18 cellular contexts compared by ENCODE assay signal in genomic region chr4:188329526-188329925, GRCh38.
DNase-seq lines count a peak whose midpoint lies in the region; ATAC-seq, FAIRE-seq and TF ChIP-seq lines count a peak whose summit lies in the region.
"Had no signal": no experiment of that assay in that cellular context is flagged by ENCODE, and none has a peak within 500 bp of the region (broad histone marks: within the 10 kb centered on the region; RNA-seq: fewer than 3 reads in every experiment).

No MANE protein-coding gene starts in this region.

- H3K9ac ChIP-seq in HUES48 (ENCODE audit: low read depth, low read length) (no peak overlapping the region), mesendoderm (ENCODE audit: low read length) (no peak overlapping the region)

- TF ChIP-seq POLR2A in suprapubic skin (IDR thresholded peaks at IDR 0.05), result no peak

- no peak for ATAC-seq in HG02623 (IDR thresholded peaks at IDR 0.05; ENCODE audit: unreplicated experiment)
- ATAC-seq: GM12878, HCT116 had no signal

- H3K4me2 ChIP-seq in mesendoderm (ENCODE audit: low read length), result no peak overlapping the region

- H3K4me3 ChIP-seq in HUES48 (ENCODE audit: low read depth, low read length), result no peak overlapping the region
- no peak overlapping the region for H3K4me3 ChIP-seq in mesendoderm (ENCODE audit: low read length)
- H3K4me3 ChIP-seq in small intestine (ENCODE audit: low read depth in 1 of 2, low read length in 2 of 2), result no peak overlapping the region
- H3K4me3 ChIP-seq in suprapubic skin, result no peak overlapping the region
- H3K4me3 ChIP-seq: GM12878 had no signal

- H2AK5ac ChIP-seq in mesendoderm (ENCODE audit: low read length), result no peak overlapping the region

- no peaks in the 10 kb centered on the region for H3K4me1 ChIP-seq in HUES48 (ENCODE audit: control insufficient read depth, insufficient read depth, low read length)
- H3K4me1 ChIP-seq in mesendoderm (ENCODE audit: control insufficient read depth, low read depth, low read length), result no peaks in the 10 kb centered on the region
- H3K4me1 ChIP-seq in small intestine (ENCODE audit: control insufficient read depth in 2 of 2, insufficient read depth in 1 of 2, low read depth in 1 of 2, low read length in 1 of 2), result no peaks in the 10 kb centered on the region
- H3K4me1 ChIP-seq in suprapubic skin, result no peaks in the 10 kb centered on the region

- no peak overlapping the region for H2BK5ac ChIP-seq in mesendoderm (ENCODE audit: low read length)

- H2BK120ac ChIP-seq in mesendoderm (ENCODE audit: low read depth, low read length), result no peak overlapping the region

- TF ChIP-seq EP300 in suprapubic skin (IDR thresholded peaks at IDR 0.05), result no peak

- H3K23ac ChIP-seq in mesendoderm (ENCODE audit: low read length), result no peak overlapping the region

- H3K36me3 ChIP-seq in HUES48 (ENCODE audit: control insufficient read depth, insufficient read depth, low read length) (no peaks in the 10 kb centered on the region), mesendoderm (ENCODE audit: control insufficient read depth, insufficient read depth, low read length) (no peaks in the 10 kb centered on the region), small intestine (ENCODE audit: control insufficient read depth in 2 of 2, insufficient read depth in 2 of 2, low read length in 2 of 2) (no peaks in the 10 kb centered on the region), suprapubic skin (no peaks in the 10 kb centered on the region)

- TF ChIP-seq CTCF in suprapubic skin (IDR thresholded peaks at IDR 0.05), result no peak

- H4K5ac ChIP-seq in mesendoderm (ENCODE audit: low read length), result no peak overlapping the region

- H3K9me3 ChIP-seq in HUES48 (ENCODE audit: control insufficient read depth, insufficient read depth, low read length) (peaks cover 8% of the 10 kb centered on the region; the same call in 1 of the 2 replicates), small intestine (ENCODE audit: control insufficient read depth, low read depth) (no peaks in the 10 kb centered on the region), suprapubic skin (no peaks in the 10 kb centered on the region)

- H3K27ac ChIP-seq in HUES48 (ENCODE audit: low read depth, low read length) (peak overlapping the region; percentile 32), mesendoderm (ENCODE audit: low read depth, low read length) (no peak overlapping the region), small intestine (ENCODE audit: low read depth in 1 of 2, low read length in 1 of 2) (no peak overlapping the region), suprapubic skin (no peak overlapping the region)

- no peak overlapping the region for H3K4ac ChIP-seq in mesendoderm (ENCODE audit: low read depth, low read length)

- H3K56ac ChIP-seq in mesendoderm (ENCODE audit: low read length), result no peak overlapping the region

- no peak overlapping the region for H2BK15ac ChIP-seq in mesendoderm (replicated peaks; ENCODE audit: low read depth)

- no peak for FAIRE-seq in small intestine (lab: Jason Lieb, UNC)
- FAIRE-seq: GM12878, GM19239, H1 had no signal

- peak; percentile 45 for DNase-seq in ELF-1 (ENCODE audit: low read depth, low spot score)
- DNase-seq in mesendoderm, result peak; percentile 76
- peak; percentile 2 for DNase-seq in small intestine
- no peak for DNase-seq in HCEC 1CT
- no peak for DNase-seq in suprapubic skin (ENCODE audit: low spot score in 2 of 2)
- DNase-seq: C1 segment of cervical spinal cord; CD4-positive, alpha-beta memory T cell; COR-L47; DMS153; DND-41; GDM1; H7 had no signal

- H3K79me1 ChIP-seq in mesendoderm (ENCODE audit: low read length), result no peaks in the 10 kb centered on the region

- H3K79me2 ChIP-seq in mesendoderm (ENCODE audit: control insufficient read depth, insufficient read depth, low read length), result no peaks in the 10 kb centered on the region

- WGBS in mesendoderm (ENCODE audit: extremely low coverage, insufficient coverage, low lambda C conversion rate), result no CpG with 5 or more reads among the region's 4 CpGs
- 19 to 62% (median 27%) methylated on average over 4 of the region's 4 CpGs for WGBS in small intestine, 3 donors
- WGBS in suprapubic skin, result 82% methylated on average over 4 of the region's 4 CpGs

- no peaks in the 10 kb centered on the region for H3K27me3 ChIP-seq in HUES48 (ENCODE audit: control insufficient read depth, insufficient read depth, low read length)
- no peaks in the 10 kb centered on the region for H3K27me3 ChIP-seq in mesendoderm (ENCODE audit: insufficient read depth, low read length, poor library complexity)
- no peaks in the 10 kb centered on the region for H3K27me3 ChIP-seq in small intestine (ENCODE audit: control insufficient read depth in 2 of 2, insufficient read depth in 2 of 2, low read length in 2 of 2)
- H3K27me3 ChIP-seq in suprapubic skin, result no peaks in the 10 kb centered on the region

- H3K18ac ChIP-seq in mesendoderm (ENCODE audit: low read length), result peak overlapping the region; percentile 25

- no peak overlapping the region for H4K8ac ChIP-seq in mesendoderm (ENCODE audit: low read depth, low read length)

Comparison
In these comparisons a context has a peak if more than half of its experiments do, and no peak if none do; other contexts are left out.
1. DNase-seq: peak in ELF-1 (single experiment), mesendoderm (single experiment) and small intestine (single experiment); none in HCEC 1CT (single experiment) and suprapubic skin (0 of 2).